ENCODE assay signal across 8 cellular contexts in genomic region chr5:926416-927171, GRCh38. TPM values are rescaled to one million over a fixed set of nuclear protein-coding genes. Genes with fewer than 3 reads are reported as not detected.
DNase-seq lines count a peak whose midpoint lies in the region; ATAC-seq and TF ChIP-seq lines count a peak whose summit lies in the region.

No MANE protein-coding gene starts in this region.

- H3K27me3 Mint-ChIP-seq in endodermal cell (ENCODE audit: insufficient read depth) (peaks cover 56% of the 10 kb centered on the region), type B pancreatic cell (peaks cover 58% of the 10 kb centered on the region)

- H3K4me1 ChIP-seq in endodermal cell (ENCODE audit: control insufficient read depth, insufficient read depth, low read length), result no peaks in the 10 kb centered on the region

- peaks cover 4% of the 10 kb centered on the region for H3K4me1 Mint-ChIP-seq in endodermal cell
- peaks cover 15% of the 10 kb centered on the region for H3K4me1 Mint-ChIP-seq in type B pancreatic cell (ENCODE audit: unreplicated experiment)

- TF ChIP-seq CTCF in AG10803 (conservative IDR thresholded peaks at IDR 0.05; ENCODE audit: low read length), result peak; percentile 26
- peak; percentile 74 for TF ChIP-seq CTCF in endodermal cell (conservative IDR thresholded peaks at IDR 0.05)
- peak; percentile 74 for TF ChIP-seq CTCF in type B pancreatic cell (conservative IDR thresholded peaks at IDR 0.05)

- DNase-seq in AG10803 (ENCODE audit: low read depth) (peak; percentile 25), NCI-H774 (lab: John Stamatoyannopoulos, UW) (peak; percentile 35), endodermal cell (peak; percentile 75), mesenteric fat pad (ENCODE audit: low spot score) (peak; percentile 89), type B pancreatic cell (ENCODE audit: extremely low spot score, unreplicated experiment) (no peak)

- peaks cover 40% of the 10 kb centered on the region for H3K27me3 ChIP-seq in endodermal cell (ENCODE audit: control insufficient read depth, insufficient read depth, low read length, poor library complexity, severe bottlenecking)

- H3K9ac ChIP-seq in endodermal cell (ENCODE audit: extremely low read depth, low read length, poor library complexity, severe bottlenecking), result no peak overlapping the region

- H3K36me3 Mint-ChIP-seq in endodermal cell (ENCODE audit: low read depth) (no peaks in the 10 kb centered on the region), type B pancreatic cell (peaks cover 4% of the 10 kb centered on the region)

- no peaks in the 10 kb centered on the region for H3K9me3 ChIP-seq in endodermal cell (ENCODE audit: control insufficient read depth, low read length)

- ATAC-seq in GM21529 (IDR thresholded peaks at IDR 0.05; ENCODE audit: unreplicated experiment), result no peak
- ATAC-seq in GM19351 (IDR thresholded peaks at IDR 0.05; ENCODE audit: unreplicated experiment), result no peak
- no peak for ATAC-seq in HG03095 (IDR thresholded peaks at IDR 0.05; ENCODE audit: unreplicated experiment)

- peak overlapping the region; percentile 51 for H3K4me3 ChIP-seq in AG10803 (ENCODE audit: low read length)
- no peak overlapping the region for H3K4me3 ChIP-seq in endodermal cell (ENCODE audit: low read length)

- H3K9me3 Mint-ChIP-seq in endodermal cell (no peaks in the 10 kb centered on the region), type B pancreatic cell (no peaks in the 10 kb centered on the region)

- peak overlapping the region; percentile 46 for H3K4me3 Mint-ChIP-seq in endodermal cell
- peak overlapping the region; percentile 76 for H3K4me3 Mint-ChIP-seq in type B pancreatic cell

- no peak overlapping the region for H3K27ac Mint-ChIP-seq in endodermal cell
- H3K27ac Mint-ChIP-seq in type B pancreatic cell, result no peak overlapping the region

- no peak overlapping the region for H3K27ac ChIP-seq in endodermal cell (ENCODE audit: low read depth, low read length)

- WGBS in endodermal cell (ENCODE audit: insufficient coverage in 1 of 2, insufficient read length in 1 of 2), 2 experiments, result 17 to 22% methylated on average over 38 to 65 of the region's 65 CpGs

- H3K36me3 ChIP-seq in endodermal cell (ENCODE audit: control insufficient read depth, insufficient read depth, low read length), result peaks cover 4% of the 10 kb centered on the region

RNA-seq across cellular contexts. Expression of gene TRIP13, which starts 33.9 kb away (rescaled TPM):
- total RNA-seq in endodermal cell (10 to 100 TPM; 21.9 to 32.4 TPM), mesenteric fat pad (1.2 TPM), type B pancreatic cell (ENCODE audit: low replicate concordance) (9.3 and 18.2 TPM in 2 replicates)
- 31.7 TPM for polyA plus RNA-seq in endodermal cell (2013, experiment 1 of 2)
- polyA plus RNA-seq in endodermal cell (2013, experiment 2 of 2), result 31.8 TPM

RNA-seq across cellular contexts. Expression of gene BRD9, which starts 34.0 kb away (rescaled TPM):
- 10 to 100 TPM; 58.2 to 67.9 TPM for total RNA-seq in endodermal cell
- polyA plus RNA-seq in endodermal cell (2013, experiment 1 of 2), result 48.1 TPM
- polyA plus RNA-seq in endodermal cell (2013, experiment 2 of 2), result 43.1 TPM
- 38.2 TPM for total RNA-seq in mesenteric fat pad
- 38.2 and 55.6 TPM in 2 replicates for total RNA-seq in type B pancreatic cell (ENCODE audit: low replicate concordance)
